Comparison of ENCODE assay signal across 1 cellular context in genomic region chr9:72509635-72510034, GRCh38.
TF ChIP-seq lines count a peak whose summit lies in the region.

No MANE protein-coding gene starts in this region.

TF ChIP-seq in GM12878, 131 proteins besides CTCF, POLR2A, EP300 and RAD21 (continued from another document):
- TF ChIP-seq CREM (IDR thresholded peaks at IDR 0.05; ENCODE audit: low read depth) (0 out of 2 replicates have a peak, but pooled peaks have one; percentile 63), RELB (IDR thresholded peaks at IDR 0.05; ENCODE audit: low read depth) (peak; percentile 62; the same call in 1 of the 2 replicates), NRF1 (conservative IDR thresholded peaks at IDR 0.05; ENCODE audit: low read depth, low read length) (no peak), ZNF687 (IDR thresholded peaks at IDR 0.05) (peak; percentile 92), ATF2 (IDR thresholded peaks at IDR 0.05; ENCODE audit: low read length) (peak; percentile 86), ETV6 (conservative IDR thresholded peaks at IDR 0.05 in 1 of 2, IDR thresholded peaks at IDR 0.05 in 1 of 2; ENCODE audit: borderline replicate concordance in 1 of 2, low read depth in 1 of 2) (peak in 1 of 2 experiments; percentile 53; a peak in 1 of 4 replicates), IRF4 (IDR thresholded peaks at IDR 0.05; ENCODE audit: low read depth, low read length) (peak; percentile 46; the same call in 1 of the 2 replicates), SPI1 (IDR thresholded peaks at IDR 0.05; ENCODE audit: borderline replicate concordance, insufficient read depth, low read depth, low read length) (peak; percentile 69; the same call in 1 of the 2 replicates), EED (IDR thresholded peaks at IDR 0.05; ENCODE audit: low read depth) (no peak), MTA2 (IDR thresholded peaks at IDR 0.05; ENCODE audit: low read depth) (peak; percentile 55; the same call in 1 of the 2 replicates), GABPA (IDR thresholded peaks at IDR 0.05; ENCODE audit: low read depth) (0 out of 2 replicates have a peak, but pooled peaks have one; percentile 17), NFYA (IDR thresholded peaks at IDR 0.05; ENCODE audit: borderline replicate concordance, low read depth, low read length) (no peak), PAX5 (IDR thresholded peaks at IDR 0.05; ENCODE audit: borderline replicate concordance, low read depth, low read length) (no peak), SMARCA5 (IDR thresholded peaks at IDR 0.05) (peak; percentile 14; the same call in 1 of the 2 replicates), NFXL1 (IDR thresholded peaks at IDR 0.05; ENCODE audit: borderline replicate concordance) (no peak), DPF2 (IDR thresholded peaks at IDR 0.05) (peak; percentile 56; the same call in 1 of the 2 replicates), TCF7 (IDR thresholded peaks at IDR 0.05; ENCODE audit: borderline replicate concordance) (0 out of 2 replicates have a peak, but pooled peaks have one; percentile 30), IKZF2 (IDR thresholded peaks at IDR 0.05) (peak; percentile 48 to 55; a peak in 2 of 4 replicates), PKNOX1 (IDR thresholded peaks at IDR 0.05) (0 out of 2 replicates have a peak, but pooled peaks have one; percentile 33), RUNX3 (IDR thresholded peaks at IDR 0.05; ENCODE audit: low read length) (peak; percentile 78), JUNB (IDR thresholded peaks at IDR 0.05) (peak; percentile 94), BCL11A (IDR thresholded peaks at IDR 0.05; ENCODE audit: low read depth, low read length) (peak; percentile 59; the same call in 1 of the 2 replicates), RB1 (IDR thresholded peaks at IDR 0.05; ENCODE audit: borderline replicate concordance) (no peak), YY1 (IDR thresholded peaks at IDR 0.05; ENCODE audit: low read depth, low read length) (peak; percentile 83; the same call in 1 of the 2 replicates)
